9 cellular contexts compared by ENCODE assay signal in genomic region chr3:192772495-192772894, GRCh38. TPM values are rescaled to one million over a fixed set of nuclear protein-coding genes. Genes with fewer than 3 reads are reported as not detected.
A peak's percentile ranks its signal among the peaks of the same experiment; 100 is the strongest.
DNase-seq lines count a peak whose midpoint lies in the region; ATAC-seq and TF ChIP-seq lines count a peak whose summit lies in the region.
"Had no signal": no experiment of that assay in that cellular context is flagged by ENCODE, and none has a peak within 500 bp of the region (broad histone marks: within the 10 kb centered on the region; RNA-seq: fewer than 3 reads in every experiment).

No MANE protein-coding gene starts in this region.

- DNase-seq in NCI-H1417 (lab: John Stamatoyannopoulos, UW) (peak; percentile 6 to 68 (median 36)), NCI-H1417 treated with DMSO at 0.1 percent for 48 hours (lab: John Stamatoyannopoulos, UW) (no peak), NCI-H1092 (lab: John Stamatoyannopoulos, UW) (peak; percentile 32), anterior cingulate cortex (lab: John Stamatoyannopoulos, UW) (peak in 30 of 58 donors; percentile 0 to 49 (median 5)), left lung (no peak), mesenteric fat pad (ENCODE audit: low spot score) (no peak)
- no peak for DNase-seq in NK-92 treated with Interleukin-12 subunit alpha and Interleukin-12 subunit beta, amount 100 ng/mL, for 24 hours (lab: John Stamatoyannopoulos, UW)
- no peak for DNase-seq in activated CD8-positive, alpha-beta memory T cell treated with anti-CD3 and anti-CD28 coated beads, Interleukin-2, amount 10 ng/mL, durations not matched to agents 7 days and 5 days

- no peaks in the 10 kb centered on the region for H3K27me3 Mint-ChIP-seq in activated CD8-positive, alpha-beta memory T cell treated with anti-CD3 and anti-CD28 coated beads, Interleukin-2, amount 10 ng/mL, durations not matched to agents 7 days and 5 days

- H3K4me3 Mint-ChIP-seq in activated CD8-positive, alpha-beta memory T cell treated with anti-CD3 and anti-CD28 coated beads, Interleukin-2, amount 10 ng/mL, durations not matched to agents 7 days and 5 days, result no peak overlapping the region

- no peak for TF ChIP-seq CTCF in left lung (IDR thresholded peaks at IDR 0.05)

- H3K9me3 Mint-ChIP-seq in activated CD8-positive, alpha-beta memory T cell treated with anti-CD3 and anti-CD28 coated beads, Interleukin-2, amount 10 ng/mL, durations not matched to agents 7 days and 5 days (ENCODE audit: low read depth), result peaks cover 9% of the 10 kb centered on the region

- intact Hi-C loops in left lung (cut with DNase I), result no loop called here

- no peaks in the 10 kb centered on the region for H3K27me3 ChIP-seq in left lung

- H3K36me3 Mint-ChIP-seq in activated CD8-positive, alpha-beta memory T cell treated with anti-CD3 and anti-CD28 coated beads, Interleukin-2, amount 10 ng/mL, durations not matched to agents 7 days and 5 days, result peaks cover 2% of the 10 kb centered on the region

- H3K4me3 ChIP-seq in left lung, result no peak overlapping the region

- no peak overlapping the region for H3K27ac ChIP-seq in left lung

- peaks cover 0 to 20% of the 10 kb centered on the region in 2 donors for H3K9me3 ChIP-seq in left lung

- CTCF ChIA-PET in activated CD8-positive, alpha-beta memory T cell treated with anti-CD3 and anti-CD28 coated beads, Interleukin-2, amount 10 ng/mL, durations not matched to agents 7 days and 5 days (lab: Charles Lee), result no interaction called here

- no peaks in the 10 kb centered on the region for H3K4me1 Mint-ChIP-seq in activated CD8-positive, alpha-beta memory T cell treated with anti-CD3 and anti-CD28 coated beads, Interleukin-2, amount 10 ng/mL, durations not matched to agents 7 days and 5 days

- H3K4me1 ChIP-seq in left lung, result no peaks in the 10 kb centered on the region

- peak; percentile 70 for ATAC-seq in left lung
- no peak for ATAC-seq in activated CD8-positive, alpha-beta memory T cell treated with anti-CD3 and anti-CD28 coated beads, Interleukin-2, amount 10 ng/mL, durations not matched to agents 7 days and 5 days

- H3K36me3 ChIP-seq in left lung, result no peaks in the 10 kb centered on the region

- H3K27ac Mint-ChIP-seq in activated CD8-positive, alpha-beta memory T cell treated with anti-CD3 and anti-CD28 coated beads, Interleukin-2, amount 10 ng/mL, durations not matched to agents 7 days and 5 days, result no peak overlapping the region

RNA-seq across cellular contexts. Expression of gene FGF12, which starts 45.2 kb away (rescaled TPM):
- total RNA-seq in left lung, result 1 to 10 TPM; 1.0 to 3.6 TPM
- total RNA-seq in mesenteric fat pad, result 4.5 TPM
- total RNA-seq in activated CD8-positive, alpha-beta memory T cell treated with anti-CD3 and anti-CD28 coated beads, Interleukin-2, amount 10 ng/mL, durations not matched to agents 7 days and 5 days, result not detected
- total RNA-seq: activated CD8-positive, alpha-beta memory T cell treated with anti-CD3 and anti-CD28 coated beads for 36 hours had no signal

Comparison
In these comparisons a context has a peak if more than half of its experiments do, and no peak if none do; other contexts are left out.
1. DNase-seq: peak in NCI-H1417 (3 of 3), NCI-H1092 (single experiment) and anterior cingulate cortex (30 of 58); none in NCI-H1417 treated with DMSO at 0.1 percent for 48 hours (single experiment), left lung (0 of 2), NK-92 treated with Interleukin-12 subunit alpha and Interleukin-12 subunit beta, amount 100 ng/mL, for 24 hours (single experiment), mesenteric fat pad (single experiment) and activated CD8-positive, alpha-beta memory T cell treated with anti-CD3 and anti-CD28 coated beads, Interleukin-2, amount 10 ng/mL, durations not matched to agents 7 days and 5 days (single experiment).